ENCODE assay signal across 17 cellular contexts in genomic region chr10:4162571-4163286, GRCh38.
DNase-seq lines count a peak whose midpoint lies in the region; ATAC-seq, FAIRE-seq and TF ChIP-seq lines count a peak whose summit lies in the region.
"Had no signal": no experiment of that assay in that cellular context is flagged by ENCODE, and none has a peak within 500 bp of the region (broad histone marks: within the 10 kb centered on the region; RNA-seq: fewer than 3 reads in every experiment).

No MANE protein-coding gene starts in this region.

- no peak overlapping the region for H2BK15ac ChIP-seq in H9 (ENCODE audit: low read depth, low read length)
- H2BK15ac ChIP-seq in H1 (ENCODE audit: low read length) = no peak overlapping the region

- no peaks in the 10 kb centered on the region; a peak in 1 of 5 replicates for H3K9me3 Mint-ChIP-seq in H9
- peaks cover 2% of the 10 kb centered on the region for H3K9me3 Mint-ChIP-seq in neural progenitor cell

- H4K91ac ChIP-seq in H9 (ENCODE audit: insufficient read length, low read depth, low read length) (no peak overlapping the region), H1 (replicated peaks; ENCODE audit: insufficient read length, low read length) (no peak overlapping the region)

- POLR2A ChIA-PET in H1 (lab: Charles Lee; ENCODE audit: partially characterized antibody) = no interaction called here
- POLR2A ChIA-PET in RWPE1 (lab: Yijun Ruan, JAX; ENCODE audit: low non-redundant PET) = no interaction called here

- H3K4ac ChIP-seq in H9 (ENCODE audit: low read depth, low read length) (no peak overlapping the region), H1 (replicated peaks; ENCODE audit: insufficient read length, low read depth, low read length) (no peak overlapping the region)

- no peak overlapping the region for H3T11ph ChIP-seq in H9 (ENCODE audit: low read length)

- H3K4me2 ChIP-seq in H9 (ENCODE audit: insufficient read depth, insufficient read length, low read length) = no peak overlapping the region
- H3K4me2 ChIP-seq in H1 (ENCODE audit: insufficient read depth in 1 of 2, low read depth in 2 of 2, low read length in 2 of 2) = no peak overlapping the region
- no peak overlapping the region for H3K4me2 ChIP-seq in neural progenitor cell
- H3K4me2 ChIP-seq: BLaER1, PC-9 had no signal

- no peak for FAIRE-seq in H1 (lab: Jason Lieb, UNC)
- no peak for FAIRE-seq in small intestine (lab: Jason Lieb, UNC)
- FAIRE-seq: GM12892, GM18507 had no signal

- H3K56ac ChIP-seq in H9 (ENCODE audit: insufficient read length, low read depth, low read length) (no peak overlapping the region), H1 (replicated peaks; ENCODE audit: insufficient read length, low read depth, low read length) (no peak overlapping the region)

- H3K9ac ChIP-seq in H9 (ENCODE audit: extremely low read depth, insufficient read length, low read length) (no peak overlapping the region), H1 (replicated peaks in 1 of 4; ENCODE audit: extremely low read depth in 1 of 4, low read depth in 3 of 4, low read length in 3 of 4) (no peak overlapping the region), neural progenitor cell (no peak overlapping the region)
- H3K9ac ChIP-seq: BLaER1 had no signal

- H3K4me3 ChIP-seq in H1 (ENCODE audit: extremely low read depth in 1 of 4, insufficient read depth in 2 of 4, low read depth in 3 of 4, low read length in 4 of 4) = no peak overlapping the region
- H3K4me3 ChIP-seq in neural progenitor cell = no peak overlapping the region
- H3K4me3 ChIP-seq in small intestine (ENCODE audit: low read depth in 1 of 2, low read length in 2 of 2) = no peak overlapping the region
- H3K4me3 ChIP-seq in ovary = no peak overlapping the region
- H3K4me3 ChIP-seq: BLaER1, PC-9 had no signal

- intact Hi-C loops in ovary (cut with DNase I) = no loop called here

- no peaks in the 10 kb centered on the region for H3K79me1 ChIP-seq in H9 (ENCODE audit: insufficient read depth, low read depth, low read length, poor library complexity, severe bottlenecking)
- no peaks in the 10 kb centered on the region for H3K79me1 ChIP-seq in H1 (ENCODE audit: low read depth, low read length)

- H3K27me3 Mint-ChIP-seq in H9 (ENCODE audit: low read depth) (no peaks in the 10 kb centered on the region), neural progenitor cell (ENCODE audit: insufficient read depth, low read depth) (no peaks in the 10 kb centered on the region)
- H3K27me3 Mint-ChIP-seq: CD4-positive, alpha-beta memory T cell had no signal

- no peak overlapping the region for H3K27ac ChIP-seq in H9 (ENCODE audit: insufficient read length, low read depth, low read length)
- H3K27ac ChIP-seq in H1 (ENCODE audit: low read depth, low read length) = no peak overlapping the region
- no peak overlapping the region for H3K27ac ChIP-seq in neural progenitor cell
- H3K27ac ChIP-seq in small intestine (ENCODE audit: low read depth in 1 of 2, low read length in 1 of 2) = no peak overlapping the region
- H3K27ac ChIP-seq in ovary = no peak overlapping the region
- no peak overlapping the region for H3K27ac ChIP-seq in RWPE1
- H3K27ac ChIP-seq: BLaER1, PC-9 had no signal

- ATAC-seq in GM19351 (IDR thresholded peaks at IDR 0.05; ENCODE audit: unreplicated experiment) = no peak
- ATAC-seq in omental fat pad (ENCODE audit: low FRiP score) = no peak

- no peaks in the 10 kb centered on the region for H3K23me2 ChIP-seq in H9 (ENCODE audit: insufficient read length, low read depth, low read length, poor library complexity, severe bottlenecking)
- no peaks in the 10 kb centered on the region for H3K23me2 ChIP-seq in H1 (ENCODE audit: low read depth, low read length)

- H3F3A ChIP-seq in neural progenitor cell (ENCODE audit: low read depth) = no peaks in the 10 kb centered on the region

- H3K4me1 Mint-ChIP-seq in H9 = peaks cover 17 to 23% of the 10 kb centered on the region in 2 experiments
- H3K4me1 Mint-ChIP-seq in neural progenitor cell = peaks cover 4% of the 10 kb centered on the region

- H3K79me2 ChIP-seq in H9 (ENCODE audit: insufficient read depth, low read length) = no peaks in the 10 kb centered on the region
- H3K79me2 ChIP-seq in H1 (ENCODE audit: control insufficient read depth in 1 of 2, insufficient read depth in 2 of 2, low read length in 2 of 2) = no peaks in the 10 kb centered on the region
- no peaks in the 10 kb centered on the region for H3K79me2 ChIP-seq in neural progenitor cell (ENCODE audit: low read depth)

- H2BK20ac ChIP-seq in H9 (ENCODE audit: low read depth, low read length, poor library complexity, severe bottlenecking) (no peak overlapping the region), H1 (ENCODE audit: low read length) (no peak overlapping the region)

- TF ChIP-seq EP300 in H1 (IDR thresholded peaks at IDR 0.05; ENCODE audit: borderline replicate concordance in 1 of 2, low read depth in 2 of 2, low read length in 2 of 2) = no peak
- no peak for TF ChIP-seq EP300 in ovary (IDR thresholded peaks at IDR 0.05)

- CTCF ChIA-PET in H1 (lab: Charles Lee; ENCODE audit: partially characterized antibody) (interaction anchor here (0.8 to 1.4 kb wide), 2 partner anchors 9 to 11 kb away, joined by 3 read pairs; no protein-coding TSS in a partner anchor), RWPE1 (lab: Yijun Ruan, JAX) (no interaction called here)

- H3K27ac Mint-ChIP-seq in H9 (peak overlapping the region in 2 of 3 experiments; percentile 47 to 75; a peak in 3 of 7 replicates), neural progenitor cell (no peak overlapping the region)

- H3K27me3 ChIP-seq in H9 (ENCODE audit: insufficient read depth, low read length) (no peaks in the 10 kb centered on the region), H1 (replicated peaks in 1 of 4; ENCODE audit: control insufficient read depth in 3 of 4, extremely low read depth in 1 of 4, insufficient read depth in 3 of 4, low read length in 3 of 4) (no peaks in the 10 kb centered on the region), neural progenitor cell (no peaks in the 10 kb centered on the region), small intestine (ENCODE audit: control insufficient read depth in 2 of 2, insufficient read depth in 2 of 2, low read length in 2 of 2) (no peaks in the 10 kb centered on the region), ovary (no peaks in the 10 kb centered on the region)
- H3K27me3 ChIP-seq: BLaER1 had no signal

- TF ChIP-seq RAD21 in H1 (IDR thresholded peaks at IDR 0.05 in 1 of 2, conservative IDR thresholded peaks at IDR 0.05 in 1 of 2; ENCODE audit: low read depth in 2 of 2, low read length in 2 of 2) = no peak

- H3K36me3 Mint-ChIP-seq in H9 (ENCODE audit: insufficient read depth in 1 of 3, low read depth in 3 of 3) (no peaks in the 10 kb centered on the region), neural progenitor cell (no peaks in the 10 kb centered on the region)
- H3K36me3 Mint-ChIP-seq: CD4-positive, alpha-beta memory T cell had no signal

- H4K20me1 ChIP-seq in H9 (ENCODE audit: control insufficient read depth, insufficient read depth, insufficient read length) (no peaks in the 10 kb centered on the region), H1 (replicated peaks in 1 of 2; ENCODE audit: control insufficient read depth in 1 of 2, insufficient read depth in 2 of 2, low read length in 2 of 2) (no peaks in the 10 kb centered on the region), neural progenitor cell (ENCODE audit: low read depth) (no peaks in the 10 kb centered on the region)
- H4K20me1 ChIP-seq: BLaER1 had no signal

- H2BK120ac ChIP-seq in H9 (ENCODE audit: low read depth, low read length, poor library complexity, severe bottlenecking) (no peak overlapping the region), H1 (replicated peaks; ENCODE audit: low read depth, low read length) (no peak overlapping the region)

- H3K18ac ChIP-seq in H9 (ENCODE audit: insufficient read length, low read depth, low read length) (no peak overlapping the region), H1 (ENCODE audit: extremely low read depth, low read length) (no peak overlapping the region)

- DNase-seq in H9 (no peak), H1 (ENCODE audit: low read depth in 1 of 2, low spot score in 2 of 2) (no peak), neural progenitor cell (ENCODE audit: low spot score) (no peak), small intestine (peak; percentile 71), ovary (no peak), RWPE1 (ENCODE audit: low spot score) (no peak), omental fat pad (ENCODE audit: low spot score) (no peak)
- DNase-seq: CD4-positive, alpha-beta memory T cell; KBM-7; NCI-H187; NCI-H2227 treated with DMSO at 0.1 percent for 48 hours; NCI-H524; PC-9 had no signal

- H2BK5ac ChIP-seq in H9 (ENCODE audit: insufficient read length, low read length) = no peak overlapping the region
- H2BK5ac ChIP-seq in H1 (ENCODE audit: low read depth, low read length) = no peak overlapping the region

- H3K4me1 ChIP-seq in H9 (ENCODE audit: insufficient read depth, low read length) (no peaks in the 10 kb centered on the region; the same call in 1 of the 2 replicates), H1 (replicated peaks in 1 of 4; ENCODE audit: control insufficient read depth in 3 of 4, insufficient read depth in 4 of 4, low read length in 3 of 4) (peaks cover 0 to 2% (median under 1%) of the 10 kb centered on the region in 4 experiments; a peak in 2 of 7 replicates), neural progenitor cell (no peaks in the 10 kb centered on the region), small intestine (ENCODE audit: control insufficient read depth in 2 of 2, insufficient read depth in 1 of 2, low read depth in 1 of 2, low read length in 1 of 2) (no peaks in the 10 kb centered on the region), ovary (ENCODE audit: insufficient read depth) (no peaks in the 10 kb centered on the region)
- H3K4me1 ChIP-seq: BLaER1 had no signal

- H2BK12ac ChIP-seq in H9 (ENCODE audit: insufficient read length, low read depth, low read length) = no peak overlapping the region
- H2BK12ac ChIP-seq in H1 (ENCODE audit: low read depth, low read length) = no peak overlapping the region

- H3K36me3 ChIP-seq in H1 (ENCODE audit: control insufficient read depth in 2 of 4, insufficient read depth in 4 of 4, low read length in 3 of 4) (no peaks in the 10 kb centered on the region), neural progenitor cell (no peaks in the 10 kb centered on the region), small intestine (ENCODE audit: control insufficient read depth in 2 of 2, insufficient read depth in 2 of 2, low read length in 2 of 2) (no peaks in the 10 kb centered on the region), ovary (no peaks in the 10 kb centered on the region)
- H3K36me3 ChIP-seq: BLaER1 had no signal

- no CpG with 5 or more reads among the region's 7 CpGs for WGBS in H9 (ENCODE audit: extremely low coverage, insufficient read length, low lambda C conversion rate)
- WGBS in H1 (ENCODE audit: extremely low coverage in 1 of 2, insufficient coverage in 1 of 2, insufficient read length in 1 of 2, insufficient replicate concordance in 2 of 2, low coverage in 1 of 2, low lambda C conversion rate in 2 of 2, missing lambda C conversion rate in 1 of 2), 2 experiments = 91% methylated on average over 7 of the region's 7 CpGs; no CpG with 5 or more reads in 1 of the 2 experiments
- 37 to 68% (median 57%) methylated on average over 7 of the region's 7 CpGs for WGBS in small intestine, 3 donors
- WGBS in ovary, 3 donors = 77 to 91% (median 85%) methylated on average over 7 of the region's 7 CpGs

- no peak overlapping the region for H3K23ac ChIP-seq in H9 (ENCODE audit: insufficient read length, low read depth, low read length)
- H3K23ac ChIP-seq in H1 (ENCODE audit: insufficient read length) = no peak overlapping the region

- TF ChIP-seq POLR2A in H1 (IDR thresholded peaks at IDR 0.05; ENCODE audit: control extremely low read depth in 1 of 2, low read depth in 2 of 2, low read length in 2 of 2) (no peak), ovary (IDR thresholded peaks at IDR 0.05) (no peak)

- H3K9me3 ChIP-seq in H9 (ENCODE audit: control insufficient read depth, low read depth, low read length) = no peaks in the 10 kb centered on the region
- H3K9me3 ChIP-seq in H1 (ENCODE audit: insufficient read depth in 2 of 2, low read depth in 1 of 2, low read length in 1 of 2) = no peaks in the 10 kb centered on the region
- H3K9me3 ChIP-seq in neural progenitor cell (ENCODE audit: low read depth) = no peaks in the 10 kb centered on the region
- H3K9me3 ChIP-seq in small intestine (ENCODE audit: control insufficient read depth, low read depth) = no peaks in the 10 kb centered on the region
- H3K9me3 ChIP-seq in ovary = no peaks in the 10 kb centered on the region
- H3K9me3 ChIP-seq: BLaER1 had no signal

- H3K4me3 Mint-ChIP-seq in H9 = no peak overlapping the region
- no peak overlapping the region for H3K4me3 Mint-ChIP-seq in neural progenitor cell
- H3K4me3 Mint-ChIP-seq: CD4-positive, alpha-beta memory T cell had no signal

- H2AK5ac ChIP-seq in H9 (ENCODE audit: insufficient read length, low read length) (no peak overlapping the region), H1 (ENCODE audit: low read depth, low read length) (no peak overlapping the region)

- H3K14ac ChIP-seq in H9 (ENCODE audit: insufficient read depth, low read length) (no peak overlapping the region), H1 (ENCODE audit: insufficient read length) (no peak overlapping the region)

- H4K8ac ChIP-seq in H9 (replicated peaks; ENCODE audit: insufficient read length, low read depth, low read length) (no peak overlapping the region), H1 (ENCODE audit: extremely low read depth, insufficient read depth, low read length) (peak overlapping the region; percentile 57; the same call in 1 of the 2 replicates)

- H4K5ac ChIP-seq in H9 (ENCODE audit: insufficient read length, low read depth, low read length) = no peak overlapping the region
- no peak overlapping the region for H4K5ac ChIP-seq in H1 (ENCODE audit: insufficient read length, low read depth, low read length)

- TF ChIP-seq CTCF in H9 (conservative IDR thresholded peaks at IDR 0.05) = no peak
- TF ChIP-seq CTCF in H1 (IDR thresholded peaks at IDR 0.05; ENCODE audit: control extremely low read depth in 1 of 3, insufficient read depth in 1 of 3, low read depth in 1 of 3, low read length in 3 of 3) = no peak
- TF ChIP-seq CTCF in neural progenitor cell (IDR thresholded peaks at IDR 0.05) = no peak
- TF ChIP-seq CTCF in ovary (IDR thresholded peaks at IDR 0.05) = no peak
- TF ChIP-seq CTCF in RWPE1 (conservative IDR thresholded peaks at IDR 0.05; ENCODE audit: low read depth) = no peak
- TF ChIP-seq CTCF in omental fat pad (IDR thresholded peaks at IDR 0.05) = no peak

- H2AFZ ChIP-seq in H9 (ENCODE audit: low read length) = no peak overlapping the region
- 0 out of 2 replicates have a peak overlapping the region, but pooled peaks have one; percentile 3 for H2AFZ ChIP-seq in H1 (ENCODE audit: low read length)
- peak overlapping the region; percentile 30 for H2AFZ ChIP-seq in neural progenitor cell (replicated peaks)
- H2AFZ ChIP-seq: PC-9 had no signal
